Comparison of ENCODE assay signal across 14 cellular contexts in genomic region chr5:163567811-163568210, GRCh38.
DNase-seq lines count a peak whose midpoint lies in the region; ATAC-seq and TF ChIP-seq lines count a peak whose summit lies in the region.
"Had no signal": no experiment of that assay in that cellular context is flagged by ENCODE, and none has a peak within 500 bp of the region (broad histone marks: within the 10 kb centered on the region; RNA-seq: fewer than 3 reads in every experiment).

No MANE protein-coding gene starts in this region.

- no peaks in the 10 kb centered on the region for H3K9me3 ChIP-seq in SK-N-SH
- H3K9me3 ChIP-seq in MG63 = no peaks in the 10 kb centered on the region
- no peaks in the 10 kb centered on the region for H3K9me3 ChIP-seq in spleen
- H3K9me3 ChIP-seq: BLaER1 treated with 17β-estradiol and CSF1 and Interleukin-3, amounts not matched to agents 10 nM and 100 nM had no signal

- CTCF ChIA-PET in SK-N-SH (lab: Yijun Ruan, JAX) = interaction anchor here (0.8 to 2.2 kb wide), 6 partner anchors 16 to 1641 kb away, joined by 3 to 4 read pairs (median 4); no protein-coding TSS in a partner anchor

- POLR2A ChIA-PET in SK-N-SH (lab: Yijun Ruan, JAX) = no interaction called here

- H3K9ac ChIP-seq in SK-N-SH = no peak overlapping the region
- H3K9ac ChIP-seq: BLaER1 treated with 17β-estradiol and CSF1 and Interleukin-3, amounts not matched to agents 10 nM and 100 nM had no signal

- H3K79me2 ChIP-seq in SK-N-SH (ENCODE audit: insufficient read depth) = no peaks in the 10 kb centered on the region

- H3K4me1 ChIP-seq in SK-N-SH (ENCODE audit: control insufficient read depth in 1 of 2, insufficient read depth in 2 of 2, low read depth in 1 of 2, low read length in 1 of 2) = peaks cover 9 to 28% of the 10 kb centered on the region in 2 experiments
- peaks cover 7 to 30% (median 22%) of the 10 kb centered on the region in 6 donors for H3K4me1 ChIP-seq in spleen

- no peaks in the 10 kb centered on the region for H3K27me3 ChIP-seq in SK-N-SH (ENCODE audit: insufficient read depth)
- H3K27me3 ChIP-seq in MG63 = no peaks in the 10 kb centered on the region
- H3K27me3 ChIP-seq in spleen (replicated peaks in 1 of 7) = peaks cover 0 to 43% (median 18%) of the 10 kb centered on the region in 7 donors

- no peak overlapping the region for H3K4me2 ChIP-seq in SK-N-SH
- H3K4me2 ChIP-seq: BLaER1 treated with 17β-estradiol and CSF1 and Interleukin-3, amounts not matched to agents 10 nM and 100 nM had no signal

- H2AFZ ChIP-seq in SK-N-SH (ENCODE audit: low read depth) = no peak overlapping the region

- no peaks in the 10 kb centered on the region for H3K36me3 ChIP-seq in SK-N-SH (replicated peaks in 1 of 2; ENCODE audit: control insufficient read depth in 1 of 2, insufficient read depth in 2 of 2, low read length in 1 of 2)
- H3K36me3 ChIP-seq in MG63 = no peaks in the 10 kb centered on the region
- H3K36me3 ChIP-seq in spleen = no peaks in the 10 kb centered on the region
- H3K36me3 ChIP-seq: BLaER1 treated with 17β-estradiol and CSF1 and Interleukin-3, amounts not matched to agents 10 nM and 100 nM had no signal

- no peaks in the 10 kb centered on the region for H4K20me1 ChIP-seq in SK-N-SH (ENCODE audit: insufficient read depth)
- H4K20me1 ChIP-seq: BLaER1 treated with 17β-estradiol and CSF1 and Interleukin-3, amounts not matched to agents 10 nM and 100 nM had no signal

- no peak for TF ChIP-seq RAD21 in SK-N-SH (IDR thresholded peaks at IDR 0.05; ENCODE audit: low read length)

- H3K27ac ChIP-seq in SK-N-SH (ENCODE audit: low read depth in 2 of 2, low read length in 1 of 2) (no peak overlapping the region), spleen (no peak overlapping the region)
- H3K27ac ChIP-seq: 22Rv1; BLaER1 treated with 17β-estradiol and CSF1 and Interleukin-3, amounts not matched to agents 10 nM and 100 nM had no signal

- TF ChIP-seq CTCF in SK-N-SH (IDR thresholded peaks at IDR 0.05) (no peak), fibroblast of the aortic adventitia (IDR thresholded peaks at IDR 0.05; ENCODE audit: insufficient read depth, low read length) (no peak), spleen (IDR thresholded peaks at IDR 0.05 in 8 of 11, conservative IDR thresholded peaks at IDR 0.05 in 3 of 11) (no peak)

- H3K9me2 ChIP-seq in SK-N-SH = no peaks in the 10 kb centered on the region

- intact Hi-C loops in spleen (cut with DNase I; ENCODE audit: low total_unique reads) = loop anchor here (10.0 kb wide), 1 partner anchor 447 kb away; no protein-coding TSS in a partner anchor

- 21% methylated on average over 1 of the region's 1 CpG for WGBS in SK-N-SH (ENCODE audit: low lambda C conversion rate)
- 81 to 94% (median 88%) methylated on average over 1 of the region's 1 CpG for WGBS in spleen, 5 donors

- H3F3A ChIP-seq in SK-N-SH (replicated peaks; ENCODE audit: insufficient read depth) = peaks cover 3% of the 10 kb centered on the region

- no peak; the same call in 1 of the 3 replicates for ATAC-seq in SK-N-SH treated with all-trans-retinoic acid at 6 μM for 48 hours
- no peak for ATAC-seq in HG02759 (IDR thresholded peaks at IDR 0.05; ENCODE audit: unreplicated experiment)

- no peak for TF ChIP-seq EP300 in SK-N-SH (IDR thresholded peaks at IDR 0.05; ENCODE audit: borderline replicate concordance in 1 of 2, low read depth in 1 of 2, low read length in 1 of 2)

- no peak for TF ChIP-seq POLR2A in spleen (IDR thresholded peaks at IDR 0.05)

- DNase-seq in SK-N-SH (no peak), GM03348 (ENCODE audit: low spot score) (peak; percentile 20), MG63 (peak; percentile 25), fibroblast of the aortic adventitia (ENCODE audit: low read depth) (peak; percentile 44), spleen (no peak), HUDEP-2 (lab: John Stamatoyannopoulos, UW; ENCODE audit: unreplicated experiment in 76 of 76) (no peak)
- DNase-seq: Calu3; CD4-positive, CD25-positive, alpha-beta regulatory T cell; DMS 273 treated with DMSO at 0.1 percent for 48 hours; HCEC 1CT had no signal

- H3K4me3 ChIP-seq in SK-N-SH (ENCODE audit: low read depth in 2 of 2, low read length in 1 of 2) (no peak overlapping the region), MG63 (no peak overlapping the region), fibroblast of the aortic adventitia (ENCODE audit: low read depth, low read length) (no peak overlapping the region), spleen (no peak overlapping the region)
- H3K4me3 ChIP-seq: BLaER1 treated with 17β-estradiol and CSF1 and Interleukin-3, amounts not matched to agents 10 nM and 100 nM had no signal

TF ChIP-seq in SK-N-SH, 30 proteins besides CTCF, POLR2A, EP300 and RAD21:
- TF ChIP-seq MXI1 (IDR thresholded peaks at IDR 0.05; ENCODE audit: low read depth, low read length) (no peak), ELF1 (IDR thresholded peaks at IDR 0.05) (no peak), NFIC (IDR thresholded peaks at IDR 0.05; ENCODE audit: borderline replicate concordance) (0 out of 2 replicates have a peak, but pooled peaks have one; percentile 31)

TF ChIP-seq in SK-N-SH treated with all-trans-retinoic acid at 6 μM for 48 hours, 23 proteins besides CTCF, POLR2A, EP300 and RAD21:
- TF ChIP-seq TSHZ2 (CRISPR knock-in tag; IDR thresholded peaks at IDR 0.05) (no peak), ARNTL (CRISPR knock-in tag; IDR thresholded peaks at IDR 0.05; ENCODE audit: borderline replicate concordance, low read depth) (no peak), PATZ1 (CRISPR knock-in tag; IDR thresholded peaks at IDR 0.05; ENCODE audit: borderline replicate concordance) (no peak)

Comparison
In these comparisons a context has a peak if more than half of its experiments do, and no peak if none do; other contexts are left out.
1. DNase-seq: peak in GM03348 (single experiment), MG63 (single experiment) and fibroblast of the aortic adventitia (single experiment); none in SK-N-SH (single experiment), spleen (single experiment) and HUDEP-2 (0 of 76).